ENCODE assay signal across 8 cellular contexts in the genomic region with DNA sequence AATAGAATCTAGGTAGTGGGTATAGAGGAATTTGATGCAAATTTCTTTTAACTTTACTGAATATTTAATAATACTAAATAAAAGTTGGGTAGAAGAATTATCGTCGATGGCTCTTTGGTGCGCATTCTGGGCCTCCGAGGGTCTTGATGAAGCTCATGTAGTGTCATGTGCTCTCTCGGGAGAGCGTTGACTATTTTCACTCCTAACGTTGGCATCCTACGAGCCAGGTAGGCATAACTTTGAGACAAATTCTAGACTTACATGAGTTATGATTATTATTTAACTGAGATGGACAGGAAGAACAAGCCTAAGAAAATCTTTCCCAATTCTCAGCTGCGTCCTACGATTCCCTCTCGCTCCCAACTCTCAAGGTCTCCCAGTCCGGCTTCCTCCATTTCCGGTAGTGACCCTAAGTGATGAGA.
DNase-seq lines count a peak whose midpoint lies in the region; ATAC-seq lines count a peak whose summit lies in the region.

No MANE protein-coding gene starts in this region.

- H3K4me3 Mint-ChIP-seq in T-helper 2 cell treated with Interferon-gamma antibody and Interleukin-4, amounts not matched to agents 5 μg/mL and 100 μg/mL, for 36 hours: peak overlapping the region; percentile 89

- H3K27me3 ChIP-seq in layer of hippocampus (ENCODE audit: control insufficient read depth, insufficient read depth, low read length): no peaks in the 10 kb centered on the region

- peaks cover 2% of the 10 kb centered on the region for H3K36me3 Mint-ChIP-seq in T-helper 2 cell treated with Interferon-gamma antibody and Interleukin-4, amounts not matched to agents 5 μg/mL and 100 μg/mL, for 36 hours (ENCODE audit: low read depth)

- H3K27ac ChIP-seq in angular gyrus (ENCODE audit: low read depth, low read length) (peak overlapping the region; percentile 74), layer of hippocampus (ENCODE audit: low read depth, low read length) (peak overlapping the region; percentile 62), substantia nigra (ENCODE audit: low read depth, low read length, poor library complexity, severe bottlenecking) (peak overlapping the region; percentile 66)

- H3K4me1 Mint-ChIP-seq in T-helper 2 cell treated with Interferon-gamma antibody and Interleukin-4, amounts not matched to agents 5 μg/mL and 100 μg/mL, for 36 hours (ENCODE audit: low read depth): peaks cover 41% of the 10 kb centered on the region

- H3K27me3 Mint-ChIP-seq in T-helper 2 cell treated with Interferon-gamma antibody and Interleukin-4, amounts not matched to agents 5 μg/mL and 100 μg/mL, for 36 hours (ENCODE audit: low read depth): peaks cover 24% of the 10 kb centered on the region

- peak overlapping the region; percentile 59 for H3K27ac Mint-ChIP-seq in T-helper 2 cell treated with Interferon-gamma antibody and Interleukin-4, amounts not matched to agents 5 μg/mL and 100 μg/mL, for 36 hours

- no peak for DNase-seq in T-helper 2 cell treated with Interferon-gamma antibody and Interleukin-4, amounts not matched to agents 5 μg/mL and 100 μg/mL, for 36 hours (ENCODE audit: low spot score)
- DNase-seq in T-helper 2 cell: no peak
- peak in 1 of 49 donors; percentile 28 for DNase-seq in substantia nigra (lab: John Stamatoyannopoulos, UW)
- no peak for DNase-seq in NCI-H1092 (lab: John Stamatoyannopoulos, UW)
- no peak for DNase-seq in COLO668 (lab: John Stamatoyannopoulos, UW; ENCODE audit: unreplicated experiment)

- no peaks in the 10 kb centered on the region for H3K9me3 Mint-ChIP-seq in T-helper 2 cell treated with Interferon-gamma antibody and Interleukin-4, amounts not matched to agents 5 μg/mL and 100 μg/mL, for 36 hours

- ATAC-seq in GM19467 (IDR thresholded peaks at IDR 0.05; ENCODE audit: unreplicated experiment): no peak
